ENCODE assay signal across 10 cellular contexts in the genomic region with DNA sequence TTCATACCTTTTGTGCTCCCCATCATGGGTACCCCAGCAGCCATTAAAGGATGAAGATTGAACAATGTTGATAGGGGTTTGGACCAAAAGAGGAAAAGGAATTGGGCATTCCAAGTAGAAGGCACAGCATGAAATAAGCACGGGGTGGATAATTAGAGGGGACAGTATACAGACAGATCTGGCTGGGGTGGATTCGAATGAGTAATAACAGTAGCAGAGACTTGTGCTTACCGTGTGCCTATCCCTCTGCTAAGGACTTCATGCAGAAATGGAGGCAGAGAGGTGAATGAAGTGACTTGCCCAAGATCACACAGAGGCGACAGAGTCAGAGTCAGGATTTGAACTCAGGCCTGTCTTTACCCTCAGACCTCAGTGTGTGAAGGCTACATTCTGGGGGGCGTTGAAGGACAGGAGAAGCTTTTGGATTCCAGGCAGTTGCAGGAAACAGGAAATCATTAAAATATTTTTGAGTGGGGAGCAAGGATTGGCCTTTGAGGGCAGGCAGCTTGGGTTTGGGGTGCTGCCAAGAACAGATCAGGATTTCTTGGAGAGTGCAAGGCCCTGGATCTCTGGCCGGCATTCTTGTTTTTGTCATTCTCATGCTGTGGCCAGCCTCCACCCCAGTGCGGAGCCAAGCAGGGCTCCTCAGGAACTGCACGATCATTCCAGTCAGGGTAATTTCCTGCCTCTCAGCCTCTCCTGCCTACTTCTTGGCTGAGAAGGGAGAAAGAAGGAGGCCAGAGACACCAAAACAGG. TPM values are rescaled to one million over a fixed set of nuclear protein-coding genes. Genes with fewer than 3 reads are reported as not detected.
DNase-seq lines count a peak whose midpoint lies in the region; ATAC-seq and TF ChIP-seq lines count a peak whose summit lies in the region.
"Had no signal": no experiment of that assay in that cellular context is flagged by ENCODE, and none has a peak within 500 bp of the region (broad histone marks: within the 10 kb centered on the region; RNA-seq: fewer than 3 reads in every experiment).

No MANE protein-coding gene starts in this region.

- H3K9me3 ChIP-seq in mucosa of descending colon: no peaks in the 10 kb centered on the region
- no peaks in the 10 kb centered on the region for H3K9me3 ChIP-seq in transverse colon

- WGBS in transverse colon (ENCODE audit: low coverage in 1 of 2), 2 donors: 39 to 61% methylated on average over 4 to 8 of the region's 8 CpGs

- H3K27me3 ChIP-seq in transverse colon: no peaks in the 10 kb centered on the region

- DNase-seq in NCI-H2196 (lab: John Stamatoyannopoulos, UW; ENCODE audit: unreplicated experiment) (peak; percentile 8), NCI-H2196 treated with DMSO at 0.1 percent for 48 hours (lab: John Stamatoyannopoulos, UW; ENCODE audit: unreplicated experiment) (no peak), mucosa of descending colon (peak in 2 of 3 donors; percentile 40 to 61), transverse colon (peak; percentile 57)
- DNase-seq in effector memory CD8-positive, alpha-beta T cell: no peak
- no peak for DNase-seq in stimulated activated naive B cell treated with anti-CD40 and anti-IgM and Interleukin-4, amounts not matched to agents 10 μg/mL and 1 μg/mL and 100 μg/mL, for 72 hours
- no peak for DNase-seq in stimulated activated CD4-positive, alpha-beta T cell treated with anti-CD3 and anti-CD28 coated beads, Interleukin-12 subunit alpha, Interleukin-12 subunit beta, amount 100 ng/mL, for 4 hours
- DNase-seq: NCI-H1694 had no signal

- H3K4me1 Mint-ChIP-seq in effector memory CD8-positive, alpha-beta T cell (ENCODE audit: low read depth in 2 of 2): no peaks in the 10 kb centered on the region
- H3K4me1 Mint-ChIP-seq in stimulated activated naive B cell treated with anti-CD40 and anti-IgM and Interleukin-4, amounts not matched to agents 10 μg/mL and 1 μg/mL and 100 μg/mL, for 72 hours: peaks cover 0 to 6% of the 10 kb centered on the region in 2 donors

- intact Hi-C loops in mucosa of descending colon (cut with DNase I, micrococcal nuclease) (no loop called here), transverse colon (cut with DNase I; ENCODE audit: low total_unique reads) (no loop called here)

- in situ Hi-C loops in transverse colon (cut with MboI; ENCODE audit: low pct_ligation_motif_present in 1 of 4, low pct_unique_long_range_greater_than_20kb in 1 of 4, low sequenced_read_pairs in 3 of 4): no loop called here

- H3K4me3 Mint-ChIP-seq in effector memory CD8-positive, alpha-beta T cell: no peak overlapping the region
- H3K4me3 Mint-ChIP-seq in stimulated activated naive B cell treated with anti-CD40 and anti-IgM and Interleukin-4, amounts not matched to agents 10 μg/mL and 1 μg/mL and 100 μg/mL, for 72 hours: no peak overlapping the region

- H3K27ac ChIP-seq in transverse colon: peak overlapping the region; percentile 80 to 95 (median 84)
- H3K27ac ChIP-seq: 22Rv1 had no signal

- no peak for TF ChIP-seq CTCF in mucosa of descending colon (IDR thresholded peaks at IDR 0.05)
- TF ChIP-seq CTCF in transverse colon (IDR thresholded peaks at IDR 0.05): no peak

- peaks cover 25% of the 10 kb centered on the region for H3K36me3 Mint-ChIP-seq in effector memory CD8-positive, alpha-beta T cell (ENCODE audit: insufficient read depth)
- H3K36me3 Mint-ChIP-seq in stimulated activated naive B cell treated with anti-CD40 and anti-IgM and Interleukin-4, amounts not matched to agents 10 μg/mL and 1 μg/mL and 100 μg/mL, for 72 hours: peaks cover 29 to 59% of the 10 kb centered on the region in 2 donors

- no peak for TF ChIP-seq EP300 in transverse colon (IDR thresholded peaks at IDR 0.05; ENCODE audit: low read depth)

- H3K27ac Mint-ChIP-seq in effector memory CD8-positive, alpha-beta T cell: peak overlapping the region; percentile 23 to 36
- no peak overlapping the region for H3K27ac Mint-ChIP-seq in stimulated activated naive B cell treated with anti-CD40 and anti-IgM and Interleukin-4, amounts not matched to agents 10 μg/mL and 1 μg/mL and 100 μg/mL, for 72 hours

- no peaks in the 10 kb centered on the region for H3K27me3 Mint-ChIP-seq in effector memory CD8-positive, alpha-beta T cell
- no peaks in the 10 kb centered on the region for H3K27me3 Mint-ChIP-seq in stimulated activated naive B cell treated with anti-CD40 and anti-IgM and Interleukin-4, amounts not matched to agents 10 μg/mL and 1 μg/mL and 100 μg/mL, for 72 hours

- H3K36me3 ChIP-seq in mucosa of descending colon (ENCODE audit: low read depth): peaks cover 5% of the 10 kb centered on the region
- H3K36me3 ChIP-seq in transverse colon: peaks cover 0 to 25% (median 9%) of the 10 kb centered on the region in 4 donors

- H3K9me3 Mint-ChIP-seq in effector memory CD8-positive, alpha-beta T cell: no peaks in the 10 kb centered on the region
- no peaks in the 10 kb centered on the region for H3K9me3 Mint-ChIP-seq in stimulated activated naive B cell treated with anti-CD40 and anti-IgM and Interleukin-4, amounts not matched to agents 10 μg/mL and 1 μg/mL and 100 μg/mL, for 72 hours

- TF ChIP-seq POLR2A in transverse colon (IDR thresholded peaks at IDR 0.05): no peak

- H3K4me3 ChIP-seq in mucosa of descending colon (no peak overlapping the region), transverse colon (no peak overlapping the region)

- H3K4me1 ChIP-seq in mucosa of descending colon (ENCODE audit: low read depth): no peaks in the 10 kb centered on the region
- peaks cover 8 to 20% (median 13%) of the 10 kb centered on the region in 4 donors for H3K4me1 ChIP-seq in transverse colon

- no peak for ATAC-seq in effector memory CD8-positive, alpha-beta T cell (replicated peaks)
- peak; percentile 57 for ATAC-seq in mucosa of descending colon
- ATAC-seq in stimulated activated naive B cell treated with anti-CD40 and anti-IgM and Interleukin-4, amounts not matched to agents 10 μg/mL and 1 μg/mL and 100 μg/mL, for 72 hours (replicated peaks): no peak
- ATAC-seq in HG03045 (IDR thresholded peaks at IDR 0.05; ENCODE audit: unreplicated experiment): no peak

RNA-seq across cellular contexts. Expression of gene PAF1, which starts 18.7 kb away (rescaled TPM):
- total RNA-seq in mucosa of descending colon (10 to 100 TPM; 28.1 to 44.8 (median 32.3) TPM), transverse colon (10 to 100 TPM; 37.8 to 71.2 (median 43.0) TPM)

RNA-seq across cellular contexts. Expression of gene MED29, which starts 19.0 kb away (rescaled TPM):
- total RNA-seq in mucosa of descending colon (10 to 100 TPM; 28.4 to 31.2 (median 28.8) TPM), transverse colon (10 to 100 TPM; 22.8 to 37.4 (median 27.8) TPM)

RNA-seq across cellular contexts. Expression of gene SAMD4B, which starts 30.0 kb away (rescaled TPM):
- total RNA-seq in mucosa of descending colon (10 to 100 TPM; 55.1 to 91.5 (median 67.4) TPM), transverse colon (100 to 1,000 TPM in 1 of 4 donors, 10 to 100 TPM in 3; 60.7 to 102 (median 77.1) TPM)

RNA-seq across cellular contexts. Expression of gene ZFP36, which starts 34.4 kb away (rescaled TPM):
- total RNA-seq in mucosa of descending colon (100 to 1,000 TPM; 200 to 236 (median 235) TPM), transverse colon (100 to 1,000 TPM; 280 to 924 (median 309) TPM)

RNA-seq across cellular contexts. Expression of gene GMFG, which starts 36.4 kb away (rescaled TPM):
- total RNA-seq in mucosa of descending colon: 10 to 100 TPM; 10.3 to 23.8 (median 14.1) TPM
- 10 to 100 TPM in 2 of 4 donors, 1 to 10 TPM in 1, not detected in 1; 7.6 to 18.7 (median 17.6) TPM for total RNA-seq in transverse colon

Comparison
In these comparisons a context has a peak if more than half of its experiments do, and no peak if none do; other contexts are left out.
1. DNase-seq: peak in NCI-H2196 (single experiment), mucosa of descending colon (2 of 3) and transverse colon (single experiment); none in NCI-H2196 treated with DMSO at 0.1 percent for 48 hours (single experiment), effector memory CD8-positive, alpha-beta T cell (0 of 3), stimulated activated naive B cell treated with anti-CD40 and anti-IgM and Interleukin-4, amounts not matched to agents 10 μg/mL and 1 μg/mL and 100 μg/mL, for 72 hours (single experiment) and stimulated activated CD4-positive, alpha-beta T cell treated with anti-CD3 and anti-CD28 coated beads, Interleukin-12 subunit alpha, Interleukin-12 subunit beta, amount 100 ng/mL, for 4 hours (single experiment).